8 cellular contexts compared by ENCODE assay signal in genomic region chr2:197705143-197705911, GRCh38. TPM values are rescaled to one million over a fixed set of nuclear protein-coding genes. Genes with fewer than 3 reads are reported as not detected.
DNase-seq lines count a peak whose midpoint lies in the region; ATAC-seq and TF ChIP-seq lines count a peak whose summit lies in the region.

MARS2 (plus strand) TSS chr2:197705369; CDS start chr2:197705406, 37 bp downstream.

- H3K27me3 Mint-ChIP-seq in endothelial cell (ENCODE audit: unreplicated experiment), result peaks cover 4% of the 10 kb centered on the region

- no peaks in the 10 kb centered on the region for H3K9me2 ChIP-seq in OCI-LY1 (ENCODE audit: low read depth, low read length)

- H3K79me2 ChIP-seq in OCI-LY1 (ENCODE audit: insufficient read depth, low read length), result peaks cover 44% of the 10 kb centered on the region

- peaks cover 19% of the 10 kb centered on the region for H3K36me3 ChIP-seq in HUES6 (ENCODE audit: control insufficient read depth, insufficient read depth, low read length)
- peaks cover 23% of the 10 kb centered on the region; the same call in 1 of the 2 replicates for H3K36me3 ChIP-seq in OCI-LY1 (ENCODE audit: insufficient read depth, low read length)

- H3K9me3 ChIP-seq in HUES6 (ENCODE audit: control insufficient read depth, insufficient read depth, low read depth, low read length) (no peaks in the 10 kb centered on the region), OCI-LY1 (ENCODE audit: low read length) (no peaks in the 10 kb centered on the region)

- peak within 1 kb of the TSS; percentile 96 for H3K4me3 Mint-ChIP-seq in endothelial cell (ENCODE audit: unreplicated experiment)

- H3K27me3 ChIP-seq in HUES6 (ENCODE audit: control insufficient read depth, insufficient read depth, low read length), result no peaks in the 10 kb centered on the region
- H3K27me3 ChIP-seq in OCI-LY1 (ENCODE audit: insufficient read depth, low read length), result no peaks in the 10 kb centered on the region

- no peaks in the 10 kb centered on the region for H4K20me1 ChIP-seq in OCI-LY1 (ENCODE audit: insufficient read depth, low read length)

- peaks cover 31% of the 10 kb centered on the region for H3K4me1 Mint-ChIP-seq in endothelial cell (ENCODE audit: unreplicated experiment)

- ATAC-seq in GM21447 (IDR thresholded peaks at IDR 0.05; ENCODE audit: unreplicated experiment), result peak; percentile 69

- H3K9ac ChIP-seq in HUES6 (ENCODE audit: low read length) (peak within 1 kb of the TSS; percentile 86), OCI-LY1 (ENCODE audit: low read length) (peak within 1 kb of the TSS; percentile 83)

- H3K4me2 ChIP-seq in OCI-LY1 (ENCODE audit: low read length), result peak within 1 kb of the TSS; percentile 95

- peaks cover 6% of the 10 kb centered on the region for H3K36me3 Mint-ChIP-seq in endothelial cell (ENCODE audit: low read depth, unreplicated experiment)

- H3K27ac ChIP-seq in HUES6 (ENCODE audit: low read depth, low read length), result peak within 1 kb of the TSS; percentile 72
- peak within 1 kb of the TSS; percentile 66 for H3K27ac ChIP-seq in OCI-LY1 (ENCODE audit: low read depth, low read length, poor library complexity, severe bottlenecking)

- peaks cover 18% of the 10 kb centered on the region for H3K4me1 ChIP-seq in HUES6 (ENCODE audit: control insufficient read depth, insufficient read depth, low read length)
- peaks cover 49% of the 10 kb centered on the region for H3K4me1 ChIP-seq in OCI-LY1 (ENCODE audit: insufficient read depth, low read length, severe bottlenecking)

- H3K4me3 ChIP-seq in HUES6 (ENCODE audit: low read depth, low read length) (peak within 1 kb of the TSS; percentile 92), OCI-LY1 (ENCODE audit: low read depth, low read length, poor library complexity, severe bottlenecking) (peak within 1 kb of the TSS; percentile 88)

- no peaks in the 10 kb centered on the region for H3F3A ChIP-seq in OCI-LY1 (ENCODE audit: insufficient read depth, low read length)

- DNase-seq in D341Med (ENCODE audit: low spot score) (peak; percentile 98), endothelial cell (ENCODE audit: low spot score) (peak; percentile 96), midbrain (lab: John Stamatoyannopoulos, UW) (peak; percentile 95)
- peak; percentile 91 for DNase-seq in activated CD8-positive, alpha-beta memory T cell treated with anti-CD3 and anti-CD28 coated beads, Interleukin-2, amount 50 U/mL, for 4 hours
- peak; percentile 82 to 89 for DNase-seq in stimulated activated CD8-positive, alpha-beta memory T cell treated with anti-CD3 and anti-CD28 coated beads, Interleukin-2, amount 100 ng/mL, for 1 hour (ENCODE audit: low read depth in 2 of 2)

- no peaks in the 10 kb centered on the region for H3K9me3 Mint-ChIP-seq in endothelial cell (ENCODE audit: unreplicated experiment)

- H2AFZ ChIP-seq in OCI-LY1 (ENCODE audit: low read length), result peak within 1 kb of the TSS; percentile 96

- TF ChIP-seq CTCF in OCI-LY1 (IDR thresholded peaks at IDR 0.05; ENCODE audit: low read length) (no peak), endothelial cell (IDR thresholded peaks at IDR 0.05; ENCODE audit: unreplicated experiment) (no peak)

- peak within 1 kb of the TSS; percentile 84 for H3K27ac Mint-ChIP-seq in endothelial cell (ENCODE audit: unreplicated experiment)

RNA-seq across cellular contexts. Expression of gene MARS2, which starts in this region (rescaled TPM):
- 13.5 TPM for total RNA-seq in endothelial cell (ENCODE audit: unreplicated experiment)

Comparison
In these comparisons a context has a peak if more than half of its experiments do, and no peak if none do; other contexts are left out.
1. Peak in every context shown above with its lines: DNase-seq, ATAC-seq, H3K4me3 ChIP-seq and H3K27ac ChIP-seq.